In the genomic region with DNA sequence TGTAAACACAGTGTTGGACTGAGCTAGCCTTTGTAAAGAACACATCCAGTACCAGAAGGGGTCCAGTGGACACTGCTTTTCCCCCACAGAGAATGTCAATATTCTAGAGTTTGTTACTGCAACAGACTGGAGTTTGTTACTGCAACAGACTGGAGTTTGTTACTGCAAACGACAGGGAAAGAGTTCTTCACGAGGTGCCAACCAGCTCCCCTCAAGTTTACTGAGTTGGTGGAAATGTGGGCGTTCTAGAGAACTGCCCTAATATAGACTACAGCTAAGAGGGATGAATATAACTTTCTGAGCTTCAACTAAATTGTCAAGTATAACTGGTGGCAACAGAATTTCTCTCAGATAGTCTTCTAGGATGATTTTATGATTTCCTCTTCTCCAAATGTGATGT, we compare ENCODE assay signal across 20 cellular contexts.
A peak's percentile ranks its signal among the peaks of the same experiment; 100 is the strongest.
DNase-seq lines count a peak whose midpoint lies in the region; ATAC-seq, FAIRE-seq and TF ChIP-seq lines count a peak whose summit lies in the region.
"Had no signal": no experiment of that assay in that cellular context is flagged by ENCODE, and none has a peak within 500 bp of the region (broad histone marks: within the 10 kb centered on the region; RNA-seq: fewer than 3 reads in every experiment).

No MANE protein-coding gene starts in this region.

- H3K36me3 ChIP-seq in WERI-Rb-1 = peaks cover 24% of the 10 kb centered on the region

- DNase-seq in D721Med (ENCODE audit: insufficient read length, low spot score) = no peak
- no peak for DNase-seq in WERI-Rb-1
- no peak for DNase-seq in dorsolateral prefrontal cortex
- peak; percentile 59 for DNase-seq in superior temporal gyrus (ENCODE audit: extremely low spot score)
- no peak for DNase-seq in NCI-H524 treated with DMSO at 0.1 percent for 48 hours (lab: John Stamatoyannopoulos, UW)
- no peak for DNase-seq in SHP77 (lab: John Stamatoyannopoulos, UW)
- DNase-seq: Caco-2; CD4-positive, CD25-positive, alpha-beta regulatory T cell; CD8-positive, alpha-beta memory T cell; DMS153; DMS79; GDM1; GOT3; H7; HFFc6; IMR-90 had no signal

- intact Hi-C loops in dorsolateral prefrontal cortex (cut with DNase I) = no loop called here

- H3K4me3 ChIP-seq in WERI-Rb-1 (ENCODE audit: low read depth, low read length) (no peak overlapping the region), dorsolateral prefrontal cortex (no peak overlapping the region)
- H3K4me3 ChIP-seq: BLaER1 treated with 17β-estradiol and CSF1 and Interleukin-3, amounts not matched to agents 10 nM and 100 nM had no signal

- FAIRE-seq in D721Med (lab: Jason Lieb, UNC) = peak; percentile 64

- H3K27me3 ChIP-seq in WERI-Rb-1 (ENCODE audit: insufficient read depth, low read depth, severe bottlenecking) = no peaks in the 10 kb centered on the region
- no peaks in the 10 kb centered on the region for H3K27me3 ChIP-seq in dorsolateral prefrontal cortex
- H3K27me3 ChIP-seq: BLaER1 treated with 17β-estradiol and CSF1 and Interleukin-3, amounts not matched to agents 10 nM and 100 nM had no signal

- H3K27ac ChIP-seq in WERI-Rb-1 (peak overlapping the region; percentile 42; the same call in 1 of the 2 replicates), dorsolateral prefrontal cortex (peak overlapping the region in 57 of 59 donors; percentile 1 to 100 (median 74))
- H3K27ac ChIP-seq: BLaER1 treated with 17β-estradiol and CSF1 and Interleukin-3, amounts not matched to agents 10 nM and 100 nM; HL-60 had no signal

- TF ChIP-seq CTCF in D721Med (IDR thresholded peaks at IDR 0.05; ENCODE audit: insufficient read depth, missing control alignments) (no peak), WERI-Rb-1 (IDR thresholded peaks at IDR 0.05; ENCODE audit: low read depth, low read length) (no peak), dorsolateral prefrontal cortex (IDR thresholded peaks at IDR 0.05 in 54 of 56, conservative IDR thresholded peaks at IDR 0.05 in 2 of 56; ENCODE audit: low read depth in 1 of 56, partially characterized antibody in 56 of 56) (peak in 2 of 56 donors; percentile 2 to 4)

- no peak for ATAC-seq in GM18519 (IDR thresholded peaks at IDR 0.05; ENCODE audit: low FRiP score, unreplicated experiment)
- ATAC-seq: HCT116 had no signal

- no peaks in the 10 kb centered on the region for H3K9me3 ChIP-seq in WERI-Rb-1 (ENCODE audit: severe bottlenecking)
- H3K9me3 ChIP-seq: BLaER1 treated with 17β-estradiol and CSF1 and Interleukin-3, amounts not matched to agents 10 nM and 100 nM; Caco-2 had no signal
